Comparison of ENCODE assay signal across 20 cellular contexts in genomic region chr1:39570477-39571177, GRCh38.
"Had no signal": no experiment of that assay in that cellular context is flagged by ENCODE, and none has a peak within 500 bp of the region (broad histone marks: within the 10 kb centered on the region; RNA-seq: fewer than 3 reads in every experiment).

No MANE protein-coding gene starts in this region.

- H3K4me3 Mint-ChIP-seq: activated CD4-positive, alpha-beta T cell treated with anti-CD3 and anti-CD28 coated beads, Interleukin-2, amount 10 ng/mL, durations not matched to agents 7 days and 5 days; activated CD8-positive, alpha-beta T cell treated with anti-CD3 and anti-CD28 coated beads, Interleukin-2, amount 10 ng/mL, durations not matched to agents 7 days and 5 days; activated T-helper 17 cell treated with anti-CD3 and anti-CD28 coated beads, Interleukin-2, amount 50 U/mL, for 72 hours; dendritic cell treated with granulocyte-macrophage colony-stimulating factor and Interleukin-4, amounts not matched to agents 40 ng/mL and 50 ng/mL, for 4 days; memory B cell had no signal

- H3K9me3 ChIP-seq: esophagus squamous epithelium, mucosa of descending colon, right atrium auricular region, stomach, vagina had no signal

- H3K27me3 ChIP-seq: esophagus squamous epithelium, right atrium auricular region, stomach, vagina had no signal

- H3K4me3 ChIP-seq: cardiac muscle cell, esophagus squamous epithelium, mucosa of descending colon, right atrium auricular region, stomach, vagina had no signal

- H3K9me3 Mint-ChIP-seq: activated CD4-positive, alpha-beta T cell treated with anti-CD3 and anti-CD28 coated beads, Interleukin-2, amount 10 ng/mL, durations not matched to agents 7 days and 5 days; activated T-helper 17 cell treated with anti-CD3 and anti-CD28 coated beads, Interleukin-2, amount 50 U/mL, for 72 hours; dendritic cell treated with granulocyte-macrophage colony-stimulating factor and Interleukin-4, amounts not matched to agents 40 ng/mL and 50 ng/mL, for 4 days; memory B cell; naive B cell; neural crest cell had no signal

- H3K27ac ChIP-seq: cardiac muscle cell, esophagus squamous epithelium, right atrium auricular region, vagina had no signal

- H3K27ac Mint-ChIP-seq: activated CD8-positive, alpha-beta T cell treated with anti-CD3 and anti-CD28 coated beads, Interleukin-2, amount 10 ng/mL, durations not matched to agents 7 days and 5 days; activated T-helper 17 cell treated with anti-CD3 and anti-CD28 coated beads, Interleukin-2, amount 50 U/mL, for 72 hours; dendritic cell treated with granulocyte-macrophage colony-stimulating factor and Interleukin-4, amounts not matched to agents 40 ng/mL and 50 ng/mL, for 4 days had no signal

- DNase-seq: activated CD4-positive, alpha-beta T cell treated with anti-CD3 and anti-CD28 coated beads, Interleukin-2, amount 10 ng/mL, durations not matched to agents 7 days and 5 days; activated CD8-positive, alpha-beta memory T cell treated with anti-CD3 and anti-CD28 coated beads, Interleukin-2, amount 50 U/mL, for 48 hours; activated CD8-positive, alpha-beta T cell treated with anti-CD3 and anti-CD28 coated beads, Interleukin-2, amount 10 ng/mL, durations not matched to agents 7 days and 5 days; activated naive CD4-positive, alpha-beta T cell; amniotic stem cell; effector memory CD4-positive, alpha-beta T cell; esophagus squamous epithelium; mucosa of descending colon; naive B cell; stomach; trophoblast cell had no signal

- H3K27me3 Mint-ChIP-seq: activated CD4-positive, alpha-beta T cell treated with anti-CD3 and anti-CD28 coated beads, Interleukin-2, amount 10 ng/mL, durations not matched to agents 7 days and 5 days; activated T-helper 17 cell treated with anti-CD3 and anti-CD28 coated beads, Interleukin-2, amount 50 U/mL, for 72 hours; dendritic cell treated with granulocyte-macrophage colony-stimulating factor and Interleukin-4, amounts not matched to agents 40 ng/mL and 50 ng/mL, for 4 days; memory B cell; naive B cell; progenitor cell of endocrine pancreas had no signal

- ATAC-seq: activated CD4-positive, CD25-positive, alpha-beta regulatory T cell treated with anti-CD3 and anti-CD28 coated beads, Interleukin-2, amount 50 U/mL, for 24 hours; activated CD8-positive, alpha-beta T cell treated with anti-CD3 and anti-CD28 coated beads, Interleukin-2, amount 10 ng/mL, durations not matched to agents 7 days and 5 days; activated T-helper 17 cell treated with anti-CD3 and anti-CD28 coated beads, Interleukin-2, amount 50 U/mL, for 72 hours; mucosa of descending colon had no signal
